ENCODE assay signal across 8 cellular contexts in the genomic region with DNA sequence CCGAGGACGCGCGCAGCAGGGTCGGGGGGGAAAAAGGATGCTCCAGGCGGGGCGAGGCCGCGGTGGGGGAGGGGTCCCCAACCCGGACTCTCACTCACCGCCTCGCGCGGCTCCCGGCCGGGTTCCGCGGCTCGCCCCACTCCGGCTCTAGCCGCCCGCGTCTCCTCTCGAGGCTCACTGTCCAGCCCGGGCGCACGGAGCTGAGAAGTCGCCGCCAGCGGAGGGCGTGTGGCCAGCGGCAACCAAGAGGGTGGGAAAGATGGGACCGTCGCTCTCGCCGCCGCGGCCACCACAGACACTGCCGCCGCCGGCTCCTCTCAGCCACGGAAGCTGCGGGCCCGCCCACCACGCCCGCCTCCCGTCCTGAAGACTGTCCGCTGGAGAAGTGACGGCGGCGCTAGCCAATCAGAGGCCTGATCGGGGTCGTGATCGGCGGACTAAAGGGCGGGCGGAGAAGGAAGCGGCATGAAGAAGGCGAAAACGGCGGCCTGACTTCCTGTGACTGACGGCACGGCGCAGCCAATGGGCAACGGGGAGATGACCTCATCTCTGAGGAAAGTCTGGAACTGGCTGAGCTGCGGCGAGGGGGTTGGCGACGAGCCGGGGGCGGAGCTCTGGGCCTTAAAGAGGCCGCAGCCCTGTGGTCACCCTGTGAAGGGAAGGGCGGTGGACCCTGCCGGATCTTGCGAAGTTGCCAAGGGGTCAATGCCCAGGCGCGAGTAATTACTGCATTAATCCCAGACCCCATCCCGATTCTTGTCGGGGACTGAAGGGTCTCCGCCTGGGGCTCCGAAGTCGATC. TPM values are rescaled to one million over a fixed set of nuclear protein-coding genes. Genes with fewer than 3 reads are reported as not detected.
DNase-seq lines count a peak whose midpoint lies in the region; ATAC-seq, FAIRE-seq and TF ChIP-seq lines count a peak whose summit lies in the region.

A gene (minus strand): TSS at position 340 of the 801 bp plus-strand sequence.

- peak within 1 kb of the TSS; percentile 93 for H3K27ac Mint-ChIP-seq in endothelial cell (ENCODE audit: unreplicated experiment)
- peak within 1 kb of the TSS; percentile 99 for H3K27ac Mint-ChIP-seq in mesothelial cell of epicardium

- peak; percentile 89 for ATAC-seq in GM21526 (IDR thresholded peaks at IDR 0.05; ENCODE audit: low FRiP score, unreplicated experiment)

- peak within 1 kb of the TSS; percentile 96 for H2AFZ ChIP-seq in OCI-LY7 (ENCODE audit: low read length)

- TF ChIP-seq CTCF in D721Med (IDR thresholded peaks at IDR 0.05; ENCODE audit: insufficient read depth, missing control alignments), result no peak
- no peak for TF ChIP-seq CTCF in OCI-LY7 (conservative IDR thresholded peaks at IDR 0.05; ENCODE audit: low read length)
- no peak for TF ChIP-seq CTCF in endothelial cell (IDR thresholded peaks at IDR 0.05; ENCODE audit: unreplicated experiment)
- TF ChIP-seq CTCF in mesothelial cell of epicardium (IDR thresholded peaks at IDR 0.05; ENCODE audit: unreplicated experiment), result no peak

- DNase-seq in D721Med (ENCODE audit: insufficient read length, low spot score) (peak; percentile 40), HuH-7.5 (ENCODE audit: low spot score) (peak; percentile 71), OCI-LY7 (ENCODE audit: low spot score) (peak; percentile 99), activated T-cell treated with anti-CD3 and anti-CD28 coated beads for 1 hour (ENCODE audit: low read depth) (peak; percentile 98), endothelial cell (ENCODE audit: low spot score) (peak; percentile 99), mesothelial cell of epicardium (ENCODE audit: low spot score in 2 of 2, unreplicated experiment in 2 of 2) (peak; percentile 100)
- peak; percentile 100 for DNase-seq in stimulated activated CD8-positive, alpha-beta memory T cell treated with anti-CD3 and anti-CD28 coated beads, Interleukin-15, amount 100 ng/mL, for 48 hours (ENCODE audit: low read depth in 2 of 2)

- H3K27me3 Mint-ChIP-seq in endothelial cell (ENCODE audit: unreplicated experiment), result no peaks in the 10 kb centered on the region
- no peaks in the 10 kb centered on the region for H3K27me3 Mint-ChIP-seq in mesothelial cell of epicardium (ENCODE audit: low read depth)

- peak within 1 kb of the TSS; percentile 83 for H3K4me3 ChIP-seq in OCI-LY7 (ENCODE audit: low read depth, low read length, poor library complexity, severe bottlenecking)

- POLR2A ChIA-PET in OCI-LY7 (lab: Charles Lee), result interaction anchor here (0.5 to 1.7 kb wide), 7 partner anchors 9 to 336 kb away, joined by 3 to 5 read pairs (median 3); no protein-coding TSS in a partner anchor

- no peaks in the 10 kb centered on the region for H3K36me3 ChIP-seq in OCI-LY7 (ENCODE audit: insufficient read depth, low read length)

- no peaks in the 10 kb centered on the region for H3K9me2 ChIP-seq in OCI-LY7 (ENCODE audit: insufficient read depth, low read length)

- intact Hi-C loops in OCI-LY7 (cut with micrococcal nuclease; ENCODE audit: unreplicated experiment), result loop anchor here (2.0 to 5.0 kb wide), 4 partner anchors 44 to 222 kb away; no protein-coding TSS in a partner anchor

- no peak for FAIRE-seq in D721Med (lab: Jason Lieb, UNC)

- H3K79me2 ChIP-seq in OCI-LY7 (ENCODE audit: insufficient read depth, low read depth, low read length), result peaks cover 43% of the 10 kb centered on the region

- H3K27ac ChIP-seq in OCI-LY7 (ENCODE audit: low read depth, low read length, poor library complexity, severe bottlenecking), result peak within 1 kb of the TSS; percentile 35

- no peaks in the 10 kb centered on the region for H3K9me3 Mint-ChIP-seq in endothelial cell (ENCODE audit: unreplicated experiment)
- H3K9me3 Mint-ChIP-seq in mesothelial cell of epicardium, result no peaks in the 10 kb centered on the region

- no peaks in the 10 kb centered on the region for H3K9me3 ChIP-seq in OCI-LY7 (ENCODE audit: low read length)

- peaks cover 30% of the 10 kb centered on the region for H3K4me1 Mint-ChIP-seq in endothelial cell (ENCODE audit: unreplicated experiment)
- peaks cover 22% of the 10 kb centered on the region for H3K4me1 Mint-ChIP-seq in mesothelial cell of epicardium

- no TSS peak for BruUV-seq in OCI-LY7 (replicated peaks; lab: Mats Ljungman, UMichigan)

- H3K4me1 ChIP-seq in OCI-LY7 (ENCODE audit: insufficient read depth, low read length, poor library complexity, severe bottlenecking), result peaks cover 21% of the 10 kb centered on the region

- H4K20me1 ChIP-seq in OCI-LY7 (ENCODE audit: insufficient read depth, low read length), result 0 out of 2 replicates have a peak, but pooled peaks cover 5% of the 10 kb centered on the region

- CTCF ChIA-PET in OCI-LY7 (lab: Charles Lee; ENCODE audit: unreplicated experiment), result interaction anchor here (1.4 kb wide), 1 partner anchor 9 kb away, joined by 6 read pairs; no protein-coding TSS in a partner anchor

- H3K4me3 Mint-ChIP-seq in endothelial cell (ENCODE audit: unreplicated experiment), result peak within 1 kb of the TSS; percentile 95
- peak within 1 kb of the TSS; percentile 95 for H3K4me3 Mint-ChIP-seq in mesothelial cell of epicardium

- peak within 1 kb of the TSS; percentile 88 for H3K4me2 ChIP-seq in OCI-LY7 (ENCODE audit: low read length)

- no peaks in the 10 kb centered on the region for H3K36me3 Mint-ChIP-seq in endothelial cell (ENCODE audit: low read depth, unreplicated experiment)
- H3K36me3 Mint-ChIP-seq in mesothelial cell of epicardium, result no peaks in the 10 kb centered on the region

RNA-seq across cellular contexts. Expression of the gene that starts here (rescaled TPM):
- 25.6 and 47.7 TPM in 2 replicates for total RNA-seq in OCI-LY7 (2014; rRNA removed; shearing (Covaris generic))
- total RNA-seq in OCI-LY7 (2022) (60.4 and 66.9 TPM in 2 replicates), endothelial cell (ENCODE audit: unreplicated experiment) (68.4 TPM), mesothelial cell of epicardium (105 to 109 TPM (median 108 TPM) in 3 replicates)

Comparison
In these comparisons a context has a peak if more than half of its experiments do, and no peak if none do; other contexts are left out.
1. Peak in every context shown above with its lines: DNase-seq, ATAC-seq, H3K4me3 ChIP-seq and H3K27ac ChIP-seq.
2. DNase-seq: peak in every context shown above with its lines; median percentile 100 in mesothelial cell of epicardium; 100 in stimulated activated CD8-positive, alpha-beta memory T cell treated with anti-CD3 and anti-CD28 coated beads, Interleukin-15, amount 100 ng/mL, for 48 hours; 99 in OCI-LY7; 99 in endothelial cell; 98 in activated T-cell treated with anti-CD3 and anti-CD28 coated beads for 1 hour; 71 in HuH-7.5; 40 in D721Med.